In the genomic region with DNA sequence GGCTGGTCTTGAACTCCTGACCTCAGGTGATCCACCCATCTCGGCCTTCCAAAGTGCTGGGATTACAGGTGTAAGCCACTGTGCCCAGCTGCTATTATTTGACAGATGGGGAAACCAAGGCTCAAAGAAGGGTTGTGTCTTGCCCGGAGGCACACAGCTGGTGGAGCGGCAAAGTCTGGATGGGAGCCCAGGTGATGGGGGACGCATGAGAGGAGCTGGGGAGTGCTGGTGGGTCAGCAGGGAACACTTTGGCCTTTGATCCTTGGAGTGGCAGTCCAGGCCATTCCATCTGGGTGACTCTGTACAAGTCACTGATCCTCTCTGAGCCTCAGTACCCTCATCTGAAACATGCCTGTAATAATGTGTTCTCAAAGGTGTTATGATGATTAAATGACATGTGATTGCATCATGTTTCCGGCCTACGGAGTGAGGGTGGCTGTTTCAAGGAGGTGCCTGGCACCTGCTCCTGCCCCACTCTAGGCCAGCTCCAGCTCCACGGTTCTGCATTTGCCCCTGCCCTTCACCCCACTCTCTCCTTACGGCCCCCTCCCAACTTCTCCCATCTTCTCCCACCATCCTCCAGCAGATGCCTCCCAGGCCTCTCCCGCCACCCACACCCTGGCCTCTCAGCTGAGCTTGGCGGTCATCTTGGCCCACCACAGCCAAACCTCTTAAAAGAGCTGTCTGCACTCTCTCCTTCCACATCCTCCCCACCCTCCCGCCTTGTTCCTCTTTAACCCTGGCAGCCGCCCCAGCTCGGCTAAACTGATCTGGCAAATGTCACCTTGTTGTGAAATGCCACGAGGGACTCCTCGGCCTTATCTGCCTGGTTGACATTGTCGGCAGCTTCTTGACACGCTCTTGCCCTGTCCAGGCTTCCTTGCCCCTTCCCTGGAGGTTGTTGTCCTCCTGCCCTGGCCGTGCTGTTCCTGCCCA, we compare ENCODE assay signal across 8 cellular contexts. TPM values are rescaled to one million over a fixed set of nuclear protein-coding genes. Genes with fewer than 3 reads are reported as not detected.
DNase-seq lines count a peak whose midpoint lies in the region; ATAC-seq, FAIRE-seq and TF ChIP-seq lines count a peak whose summit lies in the region.

No MANE protein-coding gene starts in this region.

- H3K4me2 ChIP-seq in DND-41 (ENCODE audit: insufficient read depth, low read length): no peak overlapping the region
- peak overlapping the region; percentile 48 for H3K4me2 ChIP-seq in OCI-LY3 (ENCODE audit: low read length)
- H3K4me2 ChIP-seq in K562 (ENCODE audit: insufficient read depth, low read length): no peak overlapping the region

- BruUV-seq in K562 (replicated peaks; lab: Mats Ljungman, UMichigan): no TSS peak

- FAIRE-seq in K562 (lab: Jason Lieb, UNC) (peak; percentile 23), D721Med (lab: Jason Lieb, UNC) (no peak), RCC 7860 (lab: Jason Lieb, UNC) (no peak)

- peaks cover 2% of the 10 kb centered on the region; the same call in 1 of the 2 replicates for H3K4me1 ChIP-seq in DND-41 (ENCODE audit: insufficient read depth, low read length)
- H3K4me1 ChIP-seq in OCI-LY3 (ENCODE audit: low read length): peaks cover 20% of the 10 kb centered on the region
- peaks cover 33 to 46% of the 10 kb centered on the region in 2 experiments for H3K4me1 ChIP-seq in K562 (replicated peaks in 1 of 2; ENCODE audit: control insufficient read depth in 2 of 2, insufficient read depth in 2 of 2, low read length in 2 of 2)
- peaks cover 17 to 41% (median 24%) of the 10 kb centered on the region in 4 donors for H3K4me1 ChIP-seq in transverse colon

- H3K9ac ChIP-seq in DND-41 (ENCODE audit: low read depth, low read length) (no peak overlapping the region), OCI-LY3 (ENCODE audit: low read length) (peak overlapping the region; percentile 2; the same call in 1 of the 2 replicates), K562 (ENCODE audit: insufficient read depth in 1 of 2, low read depth in 2 of 2, low read length in 2 of 2) (peak overlapping the region in 1 of 2 experiments; percentile 78; a peak in 2 of 4 replicates)

- POLR2A ChIA-PET in K562 (lab: Yijun Ruan, JAX): interaction anchor here (0.6 to 5.4 kb wide), 12 partner anchors 8 to 405 kb away, joined by 3 to 30 read pairs (median 4); a partner anchor contains a TSS

- H2AFZ ChIP-seq in DND-41 (ENCODE audit: low read depth, low read length): no peak overlapping the region
- peak overlapping the region; percentile 16; the same call in 1 of the 2 replicates for H2AFZ ChIP-seq in OCI-LY3 (ENCODE audit: low read depth, low read length)
- H2AFZ ChIP-seq in K562 (ENCODE audit: low read depth, low read length): no peak overlapping the region

- H3K36me3 ChIP-seq in DND-41 (ENCODE audit: insufficient read depth, low read length): no peaks in the 10 kb centered on the region
- no peaks in the 10 kb centered on the region for H3K36me3 ChIP-seq in OCI-LY3 (replicated peaks; ENCODE audit: low read depth, low read length)
- H3K36me3 ChIP-seq in K562 (ENCODE audit: control insufficient read depth, insufficient read depth, low read length): peaks cover 19% of the 10 kb centered on the region; the same call in 2 of the 3 replicates
- H3K36me3 ChIP-seq in transverse colon: no peaks in the 10 kb centered on the region

- TF ChIP-seq EP300 in K562 (IDR thresholded peaks at IDR 0.05; ENCODE audit: low read length) (no peak), transverse colon (IDR thresholded peaks at IDR 0.05; ENCODE audit: low read depth) (no peak)

- peaks cover 10% of the 10 kb centered on the region; the same call in 1 of the 2 replicates for H4K20me1 ChIP-seq in DND-41 (ENCODE audit: insufficient read depth, low read length)
- H4K20me1 ChIP-seq in OCI-LY3 (ENCODE audit: insufficient read depth, low read length): no peaks in the 10 kb centered on the region
- H4K20me1 ChIP-seq in K562 (replicated peaks; ENCODE audit: control insufficient read depth, insufficient read depth, low read length): no peaks in the 10 kb centered on the region

- H3K4me3 ChIP-seq in DND-41 (ENCODE audit: low read depth in 1 of 2, low read length in 2 of 2): no peak overlapping the region
- no peak overlapping the region for H3K4me3 ChIP-seq in OCI-LY3 (ENCODE audit: low read length)
- no peak overlapping the region for H3K4me3 ChIP-seq in K562
- no peak overlapping the region for H3K4me3 ChIP-seq in transverse colon

- WGBS in K562 (ENCODE audit: insufficient coverage, low coverage, missing lambda C conversion rate): 48% methylated on average over 17 of the region's 18 CpGs
- 13 to 57% methylated on average over 3 to 18 of the region's 18 CpGs for WGBS in transverse colon (ENCODE audit: low coverage in 1 of 2), 2 donors

- intact Hi-C loops in K562 (cut with micrococcal nuclease): no loop called here
- intact Hi-C loops in transverse colon (cut with DNase I; ENCODE audit: low total_unique reads): no loop called here

- no peaks in the 10 kb centered on the region for H3K79me2 ChIP-seq in DND-41 (ENCODE audit: insufficient read depth, low read length)
- H3K79me2 ChIP-seq in OCI-LY3 (ENCODE audit: low read length): no peaks in the 10 kb centered on the region
- H3K79me2 ChIP-seq in K562 (ENCODE audit: control insufficient read depth, insufficient read depth, low read length): no peaks in the 10 kb centered on the region

- CTCF ChIA-PET in K562 (lab: Yijun Ruan, JAX; ENCODE audit: low intra/inter-chr PET ratio): no interaction called here

- 0 out of 2 replicates have a peak, but pooled peaks have one; percentile 9 for TF ChIP-seq POLR2A in K562 (conservative IDR thresholded peaks at IDR 0.05)
- no peak for TF ChIP-seq POLR2A in transverse colon (IDR thresholded peaks at IDR 0.05)

- H3K9me1 ChIP-seq in K562 (ENCODE audit: control insufficient read depth, insufficient read depth, low read length): no peaks in the 10 kb centered on the region

- DNase-seq in DND-41 (no peak), K562 (ENCODE audit: extremely low read depth in 1 of 4, low spot score in 3 of 4) (no peak), medulla oblongata (ENCODE audit: extremely low spot score) (peak; percentile 59), transverse colon (peak; percentile 69), AG08396 (ENCODE audit: low spot score) (no peak), D721Med (ENCODE audit: insufficient read length, low spot score) (no peak), RCC 7860 (ENCODE audit: low spot score) (no peak)

- TF ChIP-seq CTCF in DND-41 (IDR thresholded peaks at IDR 0.05; ENCODE audit: borderline replicate concordance, extremely low read depth, low read length, poor library complexity, severe bottlenecking) (no peak), OCI-LY3 (IDR thresholded peaks at IDR 0.05; ENCODE audit: low read depth, low read length) (no peak), K562 (IDR thresholded peaks at IDR 0.05 in 2 of 3, conservative IDR thresholded peaks at IDR 0.05 in 1 of 3; ENCODE audit: insufficient read depth in 2 of 3, low read depth in 1 of 3, low read length in 3 of 3) (no peak), transverse colon (IDR thresholded peaks at IDR 0.05) (no peak), D721Med (IDR thresholded peaks at IDR 0.05; ENCODE audit: insufficient read depth, missing control alignments) (no peak)

- H3K27me3 ChIP-seq in DND-41 (ENCODE audit: insufficient read depth, low read length, poor library complexity): peaks cover 4% of the 10 kb centered on the region
- H3K27me3 ChIP-seq in OCI-LY3 (ENCODE audit: low read depth, low read length): peaks cover 3% of the 10 kb centered on the region; the same call in 1 of the 2 replicates
- no peaks in the 10 kb centered on the region for H3K27me3 ChIP-seq in K562 (ENCODE audit: control insufficient read depth in 2 of 2, insufficient read depth in 2 of 2, low read length in 2 of 2)
- peaks cover 2% of the 10 kb centered on the region for H3K27me3 ChIP-seq in transverse colon

- no peaks in the 10 kb centered on the region for H3K9me3 ChIP-seq in DND-41 (ENCODE audit: insufficient read depth, low read length, severe bottlenecking)
- no peaks in the 10 kb centered on the region for H3K9me3 ChIP-seq in OCI-LY3 (ENCODE audit: insufficient read depth, low read length)
- no peaks in the 10 kb centered on the region for H3K9me3 ChIP-seq in K562 (replicated peaks; ENCODE audit: control insufficient read depth, insufficient read depth, low read depth, low read length)
- no peaks in the 10 kb centered on the region for H3K9me3 ChIP-seq in transverse colon

- TF ChIP-seq RAD21 in K562 (CRISPR knock-in tag; conservative IDR thresholded peaks at IDR 0.05 in 1 of 2, IDR thresholded peaks at IDR 0.05 in 1 of 2): no peak

- peak; percentile 54 for ATAC-seq in DND-41 (ENCODE audit: insufficient read depth, low read depth)
- peak; percentile 31 for ATAC-seq in K562

- in situ Hi-C loops in K562 (cut with MboI): no loop called here
- in situ Hi-C loops in transverse colon (cut with MboI; ENCODE audit: low pct_ligation_motif_present in 1 of 4, low pct_unique_long_range_greater_than_20kb in 1 of 4, low sequenced_read_pairs in 3 of 4): no loop called here

- H3K27ac ChIP-seq in DND-41 (ENCODE audit: low read length) (no peak overlapping the region), OCI-LY3 (ENCODE audit: low read length) (peak overlapping the region; percentile 2; the same call in 1 of the 2 replicates), K562 (ENCODE audit: extremely low read depth, low read depth, low read length) (peak overlapping the region; percentile 62; the same call in 2 of the 3 replicates), transverse colon (peak overlapping the region; percentile 72 to 91 (median 78))

RNA-seq across cellular contexts. Expression of a gene that starts 5.5 kb away (rescaled TPM):
- total RNA-seq in K562 (2011; cell fraction: chromatin; rRNA removed; ENCODE audit: low replicate concordance): 62.9 and 114 TPM in 2 replicates
- 51.0 and 54.6 TPM in 2 replicates for total RNA-seq in K562 (2011; cell fraction: nucleolus; rRNA removed)
- 24.9 and 46.2 TPM in 2 replicates for total RNA-seq in K562 (2011; cell fraction: nucleoplasm; rRNA removed)
- 72.9 and 87.2 TPM in 2 replicates for total RNA-seq in K562 (2014; rRNA removed)
- total RNA-seq in K562 (2014; rRNA removed; fragmentation: Illumina TruSeq; extraction: Trizol): 11.7 and 12.3 TPM in 2 replicates
- 27.9 and 33.0 TPM in 2 replicates for total RNA-seq in K562 (2015; rRNA removed; fragmentation: Illumina TruSeq; extraction: Trizol)
- total RNA-seq in K562 (2021): 78.9 and 84.3 TPM in 2 replicates
- 34.3 and 44.2 TPM in 2 replicates for polyA plus RNA-seq in K562 (2011; rRNA removed)
- polyA plus RNA-seq in K562 (2011; cell fraction: cytosol; rRNA removed): 21.2 and 83.9 TPM in 2 replicates
- polyA plus RNA-seq in K562 (2011; cell fraction: nucleus; rRNA removed): 142 and 188 TPM in 2 replicates
- polyA plus RNA-seq in K562 (2012): 44.7 and 45.1 TPM in 2 replicates
- polyA plus RNA-seq in K562 (2014; fragmentation: Illumina TruSeq; extraction: Trizol): 22.1 and 54.4 TPM in 2 replicates
- polyA plus RNA-seq in K562 (2014; fragmentation: Nextera tagmentation; extraction: Ambion mirVana): under 1 TPM; 0.25 to 0.34 TPM
- 53.2 and 81.8 TPM in 2 replicates for polyA plus RNA-seq in K562 (2014; rRNA removed)
- polyA minus RNA-seq in K562 (2011; rRNA and poly(A)+ RNA removed): 20.0 and 24.6 TPM in 2 replicates
- polyA minus RNA-seq in K562 (2011; cell fraction: cytosol; rRNA and poly(A)+ RNA removed): 26.6 and 37.0 TPM in 2 replicates
- 30.0 and 61.5 TPM in 2 replicates for polyA minus RNA-seq in K562 (2011; cell fraction: nucleus; rRNA and poly(A)+ RNA removed)
- 100 to 1,000 TPM in 1 of 4 donors, 10 to 100 TPM in 3; 10.1 to 201 (median 17.4) TPM for total RNA-seq in transverse colon

RNA-seq across cellular contexts. Expression of a gene that starts 18.4 kb away (rescaled TPM):
- total RNA-seq in K562 (2011; cell fraction: chromatin; rRNA removed; ENCODE audit: low replicate concordance): 145 and 420 TPM in 2 replicates
- 271 and 275 TPM in 2 replicates for total RNA-seq in K562 (2011; cell fraction: nucleolus; rRNA removed)
- 200 and 231 TPM in 2 replicates for total RNA-seq in K562 (2011; cell fraction: nucleoplasm; rRNA removed)
- total RNA-seq in K562 (2014; rRNA removed): 85.6 and 89.0 TPM in 2 replicates
- total RNA-seq in K562 (2014; rRNA removed; fragmentation: Illumina TruSeq; extraction: Trizol): 6.4 and 10.4 TPM in 2 replicates
- total RNA-seq in K562 (2015; rRNA removed; fragmentation: Illumina TruSeq; extraction: Trizol): 32.6 and 38.1 TPM in 2 replicates
- 112 and 124 TPM in 2 replicates for total RNA-seq in K562 (2021)
- polyA plus RNA-seq in K562 (2011; rRNA removed): 34.7 and 66.8 TPM in 2 replicates
- 40.6 and 105 TPM in 2 replicates for polyA plus RNA-seq in K562 (2011; cell fraction: cytosol; rRNA removed)
- 255 and 454 TPM in 2 replicates for polyA plus RNA-seq in K562 (2011; cell fraction: nucleus; rRNA removed)
- 79.5 and 127 TPM in 2 replicates for polyA plus RNA-seq in K562 (2012)
- polyA plus RNA-seq in K562 (2014; fragmentation: Illumina TruSeq; extraction: Trizol): 25.5 and 49.4 TPM in 2 replicates
- 1 to 10 TPM; 2.1 to 4.1 TPM for polyA plus RNA-seq in K562 (2014; fragmentation: Nextera tagmentation; extraction: Ambion mirVana)
- polyA plus RNA-seq in K562 (2014; rRNA removed): 115 and 119 TPM in 2 replicates
- polyA minus RNA-seq in K562 (2011; rRNA and poly(A)+ RNA removed): 18.4 and 18.7 TPM in 2 replicates
- polyA minus RNA-seq in K562 (2011; cell fraction: cytosol; rRNA and poly(A)+ RNA removed): 39.0 and 41.5 TPM in 2 replicates
- 90.7 and 100 TPM in 2 replicates for polyA minus RNA-seq in K562 (2011; cell fraction: nucleus; rRNA and poly(A)+ RNA removed)
- total RNA-seq in transverse colon: 100 to 1,000 TPM in 1 of 4 donors, 10 to 100 TPM in 3; 52.6 to 256 (median 78.6) TPM

RNA-seq across cellular contexts. Expression of a gene that starts 30.6 kb away (rescaled TPM):
- 31.3 and 80.0 TPM in 2 replicates for total RNA-seq in K562 (2011; cell fraction: chromatin; rRNA removed; ENCODE audit: low replicate concordance)
- total RNA-seq in K562 (2011; cell fraction: nucleolus; rRNA removed): 40.8 and 45.7 TPM in 2 replicates
- 31.9 and 45.3 TPM in 2 replicates for total RNA-seq in K562 (2011; cell fraction: nucleoplasm; rRNA removed)
- 9.2 and 11.0 TPM in 2 replicates for total RNA-seq in K562 (2014; rRNA removed)
- 2.0 TPM in 2 replicates for total RNA-seq in K562 (2014; rRNA removed; fragmentation: Illumina TruSeq; extraction: Trizol)
- 5.9 and 7.2 TPM in 2 replicates for total RNA-seq in K562 (2015; rRNA removed; fragmentation: Illumina TruSeq; extraction: Trizol)
- 15.7 and 21.1 TPM in 2 replicates for total RNA-seq in K562 (2021)
- polyA plus RNA-seq in K562 (2011; rRNA removed): 8.0 and 16.1 TPM in 2 replicates
- 15.1 and 21.5 TPM in 2 replicates for polyA plus RNA-seq in K562 (2011; cell fraction: cytosol; rRNA removed)
- 70.3 and 111 TPM in 2 replicates for polyA plus RNA-seq in K562 (2011; cell fraction: nucleus; rRNA removed)
- 14.5 and 23.5 TPM in 2 replicates for polyA plus RNA-seq in K562 (2012)
- polyA plus RNA-seq in K562 (2014; fragmentation: Illumina TruSeq; extraction: Trizol): 10.1 and 12.5 TPM in 2 replicates
- 1 to 10 TPM; 1.3 to 1.7 TPM for polyA plus RNA-seq in K562 (2014; fragmentation: Nextera tagmentation; extraction: Ambion mirVana)
- polyA plus RNA-seq in K562 (2014; rRNA removed): 16.9 and 23.0 TPM in 2 replicates
- polyA minus RNA-seq in K562 (2011; rRNA and poly(A)+ RNA removed): 3.9 and 4.1 TPM in 2 replicates
- polyA minus RNA-seq in K562 (2011; cell fraction: cytosol; rRNA and poly(A)+ RNA removed): 7.4 and 11.9 TPM in 2 replicates
- 18.3 and 19.9 TPM in 2 replicates for polyA minus RNA-seq in K562 (2011; cell fraction: nucleus; rRNA and poly(A)+ RNA removed)
- 10 to 100 TPM in 2 of 4 donors, 1 to 10 TPM in 1, under 1 TPM in 1; 0.60 to 17.2 (median 7.8) TPM for total RNA-seq in transverse colon

RNA-seq across cellular contexts. Expression of a gene that starts 32.4 kb away (rescaled TPM):
- total RNA-seq in K562 (2011; cell fraction: chromatin; rRNA removed; ENCODE audit: low replicate concordance): 1.6 TPM in 1 of 2 replicates, not detected in the other
- total RNA-seq in K562 (2011; cell fraction: nucleolus; rRNA removed): 3.3 and 4.7 TPM in 2 replicates
- 1.0 and 1.9 TPM in 2 replicates for total RNA-seq in K562 (2011; cell fraction: nucleoplasm; rRNA removed)
- 11.3 and 14.9 TPM in 2 replicates for total RNA-seq in K562 (2014; rRNA removed)
- total RNA-seq in K562 (2014; rRNA removed; fragmentation: Illumina TruSeq; extraction: Trizol): not detected in 2 replicates
- total RNA-seq in K562 (2015; rRNA removed; fragmentation: Illumina TruSeq; extraction: Trizol): 0.80 and 1.2 TPM in 2 replicates
- total RNA-seq in K562 (2021): 9.7 and 10.4 TPM in 2 replicates
- polyA plus RNA-seq in K562 (2011; rRNA removed): 0.92 and 1.0 TPM in 2 replicates
- polyA plus RNA-seq in K562 (2011; cell fraction: cytosol; rRNA removed): 3.5 and 22.1 TPM in 2 replicates
- 3.3 and 7.7 TPM in 2 replicates for polyA plus RNA-seq in K562 (2011; cell fraction: nucleus; rRNA removed)
- 2.3 and 4.3 TPM in 2 replicates for polyA plus RNA-seq in K562 (2012)
- 0.24 TPM in 1 of 2 replicates, not detected in the other for polyA plus RNA-seq in K562 (2014; fragmentation: Illumina TruSeq; extraction: Trizol)
- not detected for polyA plus RNA-seq in K562 (2014; fragmentation: Nextera tagmentation; extraction: Ambion mirVana)
- 10.9 and 11.2 TPM in 2 replicates for polyA plus RNA-seq in K562 (2014; rRNA removed)
- not detected in 2 replicates for polyA minus RNA-seq in K562 (2011; rRNA and poly(A)+ RNA removed)
- polyA minus RNA-seq in K562 (2011; cell fraction: cytosol; rRNA and poly(A)+ RNA removed): 3.3 and 6.1 TPM in 2 replicates
- polyA minus RNA-seq in K562 (2011; cell fraction: nucleus; rRNA and poly(A)+ RNA removed): 2.1 and 2.6 TPM in 2 replicates
- 1 to 10 TPM in 3 of 4 donors, not detected in 1; 2.1 to 5.0 (median 2.5) TPM for total RNA-seq in transverse colon

RNA-seq across cellular contexts. Expression of a gene that starts 37.8 kb away (rescaled TPM):
- total RNA-seq in K562 (2011; cell fraction: chromatin; rRNA removed; ENCODE audit: low replicate concordance): 156 and 392 TPM in 2 replicates
- 235 and 242 TPM in 2 replicates for total RNA-seq in K562 (2011; cell fraction: nucleolus; rRNA removed)
- total RNA-seq in K562 (2011; cell fraction: nucleoplasm; rRNA removed): 123 and 170 TPM in 2 replicates
- total RNA-seq in K562 (2014; rRNA removed) (284 and 396 TPM in 2 replicates), K562 (2014; rRNA removed; fragmentation: Illumina TruSeq; extraction: Trizol) (41.4 and 53.7 TPM in 2 replicates), K562 (2015; rRNA removed; fragmentation: Illumina TruSeq; extraction: Trizol) (97.1 and 116 TPM in 2 replicates), K562 (2021) (164 and 167 TPM in 2 replicates), transverse colon (100 to 1,000 TPM in 2 of 4 donors, 10 to 100 TPM in 2; 96.5 to 170 (median 130) TPM)
- polyA plus RNA-seq in K562 (2011; rRNA removed) (138 and 148 TPM in 2 replicates), K562 (2014; fragmentation: Illumina TruSeq; extraction: Trizol) (94.9 and 113 TPM in 2 replicates), K562 (2014; fragmentation: Nextera tagmentation; extraction: Ambion mirVana) (10 to 100 TPM; 38.2 to 60.1 TPM), K562 (2014; rRNA removed) (234 and 236 TPM in 2 replicates)
- 199 and 327 TPM in 2 replicates for polyA plus RNA-seq in K562 (2011; cell fraction: cytosol; rRNA removed)
- 545 and 753 TPM in 2 replicates for polyA plus RNA-seq in K562 (2011; cell fraction: nucleus; rRNA removed)
- polyA plus RNA-seq in K562 (2012): 166 and 178 TPM in 2 replicates
- polyA minus RNA-seq in K562 (2011; rRNA and poly(A)+ RNA removed): 143 and 154 TPM in 2 replicates
- 157 and 376 TPM in 2 replicates for polyA minus RNA-seq in K562 (2011; cell fraction: cytosol; rRNA and poly(A)+ RNA removed)
- 191 and 218 TPM in 2 replicates for polyA minus RNA-seq in K562 (2011; cell fraction: nucleus; rRNA and poly(A)+ RNA removed)

Comparison
In these comparisons a context has a peak if more than half of its experiments do, and no peak if none do; other contexts are left out.
1. DNase-seq: peak in medulla oblongata (single experiment) and transverse colon (single experiment); none in DND-41 (single experiment), K562 (0 of 4), AG08396 (single experiment), D721Med (single experiment) and RCC 7860 (single experiment).